ENCODE assay signal across 20 cellular contexts in genomic region chr1:214471458-214471857, GRCh38.
A peak's percentile ranks its signal among the peaks of the same experiment; 100 is the strongest.
DNase-seq lines count a peak whose midpoint lies in the region; ATAC-seq and TF ChIP-seq lines count a peak whose summit lies in the region.
"Had no signal": no experiment of that assay in that cellular context is flagged by ENCODE, and none has a peak within 500 bp of the region (broad histone marks: within the 10 kb centered on the region; RNA-seq: fewer than 3 reads in every experiment).

No MANE protein-coding gene starts in this region.

- H2BK5ac ChIP-seq in mesenchymal stem cell (ENCODE audit: low read depth, low read length, poor library complexity, severe bottlenecking), result no peak overlapping the region

- 49% methylated on average over 2 of the region's 2 CpGs for WGBS in mesenchymal stem cell
- 80 to 83% methylated on average over 2 of the region's 2 CpGs for WGBS in upper lobe of left lung, 2 donors

- H3K36me3 Mint-ChIP-seq in activated T-helper 2 cell treated with anti-CD3 and anti-CD28 coated beads, Interferon-gamma antibody, Interleukin-2, Interleukin-4, amounts not matched to agents 10 μg/mL and 5 μg/mL and 100 μg/mL, durations not matched to agents 14 hours and 24 hours and 36 hours (ENCODE audit: low read depth), result peaks cover 20% of the 10 kb centered on the region

- H3K27ac ChIP-seq in mesenchymal stem cell (ENCODE audit: low read length, poor library complexity, severe bottlenecking) (peak overlapping the region; percentile 57), upper lobe of left lung (no peak overlapping the region), SJCRH30 (no peak overlapping the region), left lung (no peak overlapping the region)
- H3K27ac ChIP-seq: C4-2B, lower lobe of right lung had no signal

- H3K9me3 ChIP-seq in mesenchymal stem cell (ENCODE audit: control insufficient read depth, low read length) (no peaks in the 10 kb centered on the region), upper lobe of left lung (no peaks in the 10 kb centered on the region), SJCRH30 (replicated peaks) (no peaks in the 10 kb centered on the region), left lung (no peaks in the 10 kb centered on the region)
- H3K9me3 ChIP-seq: lower lobe of right lung, MG63 had no signal

- H3K27me3 ChIP-seq in mesenchymal stem cell (ENCODE audit: control insufficient read depth in 1 of 2, insufficient read depth in 1 of 2, low read length in 2 of 2) (no peaks in the 10 kb centered on the region), upper lobe of left lung (no peaks in the 10 kb centered on the region), SJCRH30 (no peaks in the 10 kb centered on the region), left lung (no peaks in the 10 kb centered on the region)
- H3K27me3 ChIP-seq: MG63 had no signal

- no peaks in the 10 kb centered on the region for H3K4me1 Mint-ChIP-seq in stimulated activated naive CD8-positive, alpha-beta T cell treated with anti-CD3 and anti-CD28 coated beads, Interleukin-15, amount 100 ng/mL, for 72 hours
- peaks cover 55% of the 10 kb centered on the region for H3K4me1 Mint-ChIP-seq in activated T-helper 2 cell treated with anti-CD3 and anti-CD28 coated beads, Interferon-gamma antibody, Interleukin-2, Interleukin-4, amounts not matched to agents 10 μg/mL and 5 μg/mL and 100 μg/mL, durations not matched to agents 14 hours and 24 hours and 36 hours (ENCODE audit: low read depth)
- H3K4me1 Mint-ChIP-seq: activated CD4-positive, alpha-beta memory T cell treated with anti-CD3 and anti-CD28 coated beads, Interleukin-2, amount 10 ng/mL, durations not matched to agents 7 days and 5 days; central memory CD8-positive, alpha-beta T cell had no signal

- H2BK12ac ChIP-seq in mesenchymal stem cell (ENCODE audit: low read length in 2 of 2), result no peak overlapping the region

- H3K9me3 Mint-ChIP-seq in stimulated activated naive CD8-positive, alpha-beta T cell treated with anti-CD3 and anti-CD28 coated beads, Interleukin-15, amount 100 ng/mL, for 72 hours, result peaks cover 0 to 7% of the 10 kb centered on the region in 2 donors
- H3K9me3 Mint-ChIP-seq in activated T-helper 2 cell treated with anti-CD3 and anti-CD28 coated beads, Interferon-gamma antibody, Interleukin-2, Interleukin-4, amounts not matched to agents 10 μg/mL and 5 μg/mL and 100 μg/mL, durations not matched to agents 14 hours and 24 hours and 36 hours, result peaks cover 4% of the 10 kb centered on the region
- H3K9me3 Mint-ChIP-seq: activated CD4-positive, alpha-beta memory T cell treated with anti-CD3 and anti-CD28 coated beads, Interleukin-2, amount 10 ng/mL, durations not matched to agents 7 days and 5 days; central memory CD8-positive, alpha-beta T cell had no signal

- no peak overlapping the region for H2AK5ac ChIP-seq in mesenchymal stem cell (ENCODE audit: low read length, severe bottlenecking)

- no peak overlapping the region for H3K4me2 ChIP-seq in mesenchymal stem cell (ENCODE audit: low read length, poor library complexity, severe bottlenecking)

- no peak overlapping the region for H2BK120ac ChIP-seq in mesenchymal stem cell (ENCODE audit: low read depth, low read length)

- no peak for TF ChIP-seq CTCF in upper lobe of left lung (IDR thresholded peaks at IDR 0.05)
- TF ChIP-seq CTCF in left lung (IDR thresholded peaks at IDR 0.05), result no peak

- H3K23ac ChIP-seq in mesenchymal stem cell (ENCODE audit: low read length in 2 of 2), result no peak overlapping the region

- no peaks in the 10 kb centered on the region for H3K79me1 ChIP-seq in mesenchymal stem cell (replicated peaks; ENCODE audit: low read length, poor library complexity, severe bottlenecking)

- peaks cover 12% of the 10 kb centered on the region for H3K4me1 ChIP-seq in mesenchymal stem cell (ENCODE audit: control insufficient read depth, insufficient read depth, low read depth, low read length)
- H3K4me1 ChIP-seq in upper lobe of left lung, result peaks cover 0 to 14% (median 12%) of the 10 kb centered on the region in 4 donors
- no peaks in the 10 kb centered on the region for H3K4me1 ChIP-seq in SJCRH30
- peaks cover 4% of the 10 kb centered on the region in 2 donors for H3K4me1 ChIP-seq in left lung

- peak; percentile 53 for ATAC-seq in stimulated activated naive CD8-positive, alpha-beta T cell treated with anti-CD3 and anti-CD28 coated beads, Interleukin-15, Interleukin-2, amounts not matched to agents 100 U/mL and 50 U/mL, for 24 hours
- ATAC-seq in stimulated activated naive CD8-positive, alpha-beta T cell treated with anti-CD3 and anti-CD28 coated beads, Interleukin-15, amount 100 ng/mL, for 72 hours, result no peak
- ATAC-seq in upper lobe of left lung (ENCODE audit: low FRiP score in 2 of 2), result no peak
- no peak for ATAC-seq in left lung
- ATAC-seq: lower lobe of right lung had no signal

- DNase-seq in stimulated activated naive CD8-positive, alpha-beta T cell treated with anti-CD3 and anti-CD28 coated beads, Interleukin-15, Interleukin-2, amounts not matched to agents 100 U/mL and 50 U/mL, for 24 hours, result no peak
- DNase-seq in stimulated activated naive CD8-positive, alpha-beta T cell treated with anti-CD3 and anti-CD28 coated beads, Interleukin-15, amount 100 ng/mL, for 72 hours, result no peak
- no peak for DNase-seq in activated T-helper 2 cell treated with anti-CD3 and anti-CD28 coated beads, Interferon-gamma antibody, Interleukin-2, Interleukin-4, amounts not matched to agents 10 μg/mL and 5 μg/mL and 100 μg/mL, durations not matched to agents 14 hours and 24 hours and 36 hours (ENCODE audit: low spot score)
- peak; percentile 38 for DNase-seq in mesenchymal stem cell
- no peak for DNase-seq in upper lobe of left lung
- no peak for DNase-seq in NCI-H1417 (lab: John Stamatoyannopoulos, UW)
- no peak for DNase-seq in SJCRH30
- no peak for DNase-seq in left lung
- DNase-seq: activated CD4-positive, alpha-beta memory T cell treated with anti-CD3 and anti-CD28 coated beads, Interleukin-2, amount 10 ng/mL, durations not matched to agents 7 days and 5 days; activated naive CD4-positive, alpha-beta T cell treated with Interleukin-2 at 50 U/mL for 16 hours; anterior cingulate cortex; erythroblast; IMR-90; lower lobe of right lung; MG63; NCI-H1417 treated with DMSO at 0.1 percent for 48 hours; NCI-H510A; NK-92 treated with Interleukin-12 subunit alpha and Interleukin-12 subunit beta, amount 100 ng/mL, for 24 hours had no signal

- TF ChIP-seq POLR2A in upper lobe of left lung (IDR thresholded peaks at IDR 0.05), result no peak

- H3K14ac ChIP-seq in mesenchymal stem cell (ENCODE audit: low read length in 2 of 2), result no peak overlapping the region

- no peak overlapping the region for H3K4ac ChIP-seq in mesenchymal stem cell (ENCODE audit: low read depth in 1 of 2, low read length in 2 of 2)

- intact Hi-C loops in activated T-helper 2 cell treated with anti-CD3 and anti-CD28 coated beads, Interferon-gamma antibody, Interleukin-2, Interleukin-4, amounts not matched to agents 10 μg/mL and 5 μg/mL and 100 μg/mL, durations not matched to agents 14 hours and 24 hours and 36 hours (cut with micrococcal nuclease), result loop anchor here (2.0 kb wide), 1 partner anchor 21 kb away; no protein-coding TSS in a partner anchor
- intact Hi-C loops in left lung (cut with DNase I), result no loop called here

- H3K27ac Mint-ChIP-seq in stimulated activated naive CD8-positive, alpha-beta T cell treated with anti-CD3 and anti-CD28 coated beads, Interleukin-15, amount 100 ng/mL, for 72 hours, result no peak overlapping the region
- H3K27ac Mint-ChIP-seq in activated T-helper 2 cell treated with anti-CD3 and anti-CD28 coated beads, Interferon-gamma antibody, Interleukin-2, Interleukin-4, amounts not matched to agents 10 μg/mL and 5 μg/mL and 100 μg/mL, durations not matched to agents 14 hours and 24 hours and 36 hours, result peak overlapping the region; percentile 65
- H3K27ac Mint-ChIP-seq: activated CD4-positive, alpha-beta memory T cell treated with anti-CD3 and anti-CD28 coated beads, Interleukin-2, amount 10 ng/mL, durations not matched to agents 7 days and 5 days had no signal

- no peak overlapping the region for H4K8ac ChIP-seq in mesenchymal stem cell (ENCODE audit: low read length)

- H3K36me3 ChIP-seq in mesenchymal stem cell (ENCODE audit: control insufficient read depth in 1 of 2, insufficient read depth in 2 of 2, low read depth in 1 of 2, low read length in 2 of 2) (peaks cover 0 to 3% of the 10 kb centered on the region in 2 experiments), upper lobe of left lung (no peaks in the 10 kb centered on the region), SJCRH30 (no peaks in the 10 kb centered on the region), left lung (no peaks in the 10 kb centered on the region)
- H3K36me3 ChIP-seq: lower lobe of right lung, MG63 had no signal

- H2AFZ ChIP-seq in mesenchymal stem cell (ENCODE audit: low read depth, low read length), result no peak overlapping the region

- H2BK15ac ChIP-seq in mesenchymal stem cell (ENCODE audit: low read depth, poor library complexity, severe bottlenecking), result no peak overlapping the region

- peaks cover 52% of the 10 kb centered on the region for H3K27me3 Mint-ChIP-seq in stimulated activated naive CD8-positive, alpha-beta T cell treated with anti-CD3 and anti-CD28 coated beads, Interleukin-15, amount 100 ng/mL, for 72 hours
- no peaks in the 10 kb centered on the region for H3K27me3 Mint-ChIP-seq in activated T-helper 2 cell treated with anti-CD3 and anti-CD28 coated beads, Interferon-gamma antibody, Interleukin-2, Interleukin-4, amounts not matched to agents 10 μg/mL and 5 μg/mL and 100 μg/mL, durations not matched to agents 14 hours and 24 hours and 36 hours (ENCODE audit: low read depth)

- no peak overlapping the region for H4K91ac ChIP-seq in mesenchymal stem cell (ENCODE audit: low read length)

- TF ChIP-seq EP300 in upper lobe of left lung (IDR thresholded peaks at IDR 0.05), result no peak

- H3K4me3 Mint-ChIP-seq in stimulated activated naive CD8-positive, alpha-beta T cell treated with anti-CD3 and anti-CD28 coated beads, Interleukin-15, amount 100 ng/mL, for 72 hours, result no peak overlapping the region
- no peak overlapping the region for H3K4me3 Mint-ChIP-seq in activated T-helper 2 cell treated with anti-CD3 and anti-CD28 coated beads, Interferon-gamma antibody, Interleukin-2, Interleukin-4, amounts not matched to agents 10 μg/mL and 5 μg/mL and 100 μg/mL, durations not matched to agents 14 hours and 24 hours and 36 hours (ENCODE audit: low read depth)
- H3K4me3 Mint-ChIP-seq: activated CD4-positive, alpha-beta memory T cell treated with anti-CD3 and anti-CD28 coated beads, Interleukin-2, amount 10 ng/mL, durations not matched to agents 7 days and 5 days; central memory CD8-positive, alpha-beta T cell had no signal

- H3K4me3 ChIP-seq in mesenchymal stem cell (ENCODE audit: insufficient read depth in 1 of 2, low read depth in 1 of 2, low read length in 2 of 2) (no peak overlapping the region), upper lobe of left lung (no peak overlapping the region), SJCRH30 (no peak overlapping the region), left lung (no peak overlapping the region)
- H3K4me3 ChIP-seq: lower lobe of right lung, MG63 had no signal

- no peak overlapping the region for H3K18ac ChIP-seq in mesenchymal stem cell (ENCODE audit: low read depth in 1 of 2, low read length in 2 of 2)

- H3K9ac ChIP-seq in mesenchymal stem cell (ENCODE audit: low read length), result no peak overlapping the region
